Comparison of ENCODE assay signal across 24 cellular contexts in genomic region chr13:35892837-35893814, GRCh38.
"Had no signal": no experiment of that assay in that cellular context is flagged by ENCODE, and none has a peak within 500 bp of the region (broad histone marks: within the 10 kb centered on the region; RNA-seq: fewer than 3 reads in every experiment).

No MANE protein-coding gene starts in this region.

- H3K79me2 ChIP-seq: parathyroid adenoma had no signal

- H3K4me3 ChIP-seq: dorsolateral prefrontal cortex, gastrocnemius medialis, left lung, lower lobe of right lung, prostate gland, spleen, testis, tibial nerve, upper lobe of right lung, vagina had no signal

- H3K9me3 ChIP-seq: gastrocnemius medialis, left lung, lower lobe of right lung, prostate gland, spleen, testis, tibial nerve, upper lobe of right lung, vagina had no signal

- H3K4me1 ChIP-seq: gastrocnemius medialis, left lung, lower lobe of right lung, parathyroid adenoma, prostate gland, spleen, testis, upper lobe of right lung, vagina had no signal

- DNase-seq: cortex of kidney; dorsolateral prefrontal cortex; effector CD8-positive, alpha-beta T cell; gastrocnemius medialis; glutamatergic neuron; left lung; lower lobe of right lung; mesendoderm; naive thymus-derived CD4-positive, alpha-beta T cell; nephron progenitor cell; retina; spleen; stimulated activated CD4-positive, alpha-beta T cell treated with anti-CD3 and anti-CD28 coated beads, Interleukin-15, amount 100 ng/mL, for 24 hours; stimulated activated CD4-positive, alpha-beta T cell treated with anti-CD3 and anti-CD28 coated beads, Interleukin-1b, Interleukin-23, amount 100 ng/mL, for 48 hours; stimulated activated CD4-positive, alpha-beta T cell treated with anti-CD3 and anti-CD28 coated beads, Interleukin-4, amount 100 ng/mL, for 24 hours; stimulated activated naive CD8-positive, alpha-beta T cell treated with anti-CD3 and anti-CD28 coated beads, Interleukin-15, amount 100 ng/mL, for 72 hours; testis; upper lobe of right lung had no signal

- H3K9ac ChIP-seq: parathyroid adenoma had no signal

- H3K36me3 ChIP-seq: gastrocnemius medialis, left lung, lower lobe of right lung, prostate gland, spleen, tibial nerve, upper lobe of right lung, vagina had no signal

- H3K9me3 Mint-ChIP-seq: nephron progenitor cell; stimulated activated naive CD8-positive, alpha-beta T cell treated with anti-CD3 and anti-CD28 coated beads, Interleukin-15, amount 100 ng/mL, for 72 hours had no signal

- H2AFZ ChIP-seq: parathyroid adenoma had no signal

- H3K27ac Mint-ChIP-seq: naive thymus-derived CD4-positive, alpha-beta T cell; nephron progenitor cell; stimulated activated memory B cell treated with anti-CD40 and anti-IgM and Interleukin-4, amounts not matched to agents 10 μg/mL and 1 μg/mL and 100 μg/mL, for 72 hours; stimulated activated naive CD8-positive, alpha-beta T cell treated with anti-CD3 and anti-CD28 coated beads, Interleukin-15, amount 100 ng/mL, for 72 hours had no signal

- H3K4me1 Mint-ChIP-seq: naive thymus-derived CD4-positive, alpha-beta T cell; stimulated activated memory B cell treated with anti-CD40 and anti-IgM and Interleukin-4, amounts not matched to agents 10 μg/mL and 1 μg/mL and 100 μg/mL, for 72 hours; stimulated activated naive CD8-positive, alpha-beta T cell treated with anti-CD3 and anti-CD28 coated beads, Interleukin-15, amount 100 ng/mL, for 72 hours had no signal

- H3K36me3 Mint-ChIP-seq: naive thymus-derived CD4-positive, alpha-beta T cell; stimulated activated memory B cell treated with anti-CD40 and anti-IgM and Interleukin-4, amounts not matched to agents 10 μg/mL and 1 μg/mL and 100 μg/mL, for 72 hours had no signal

- H3K27ac ChIP-seq: gastrocnemius medialis, left lung, lower lobe of right lung, parathyroid adenoma, prostate gland, spleen, testis, tibial nerve, upper lobe of right lung, vagina had no signal

- H3K27me3 ChIP-seq: dorsolateral prefrontal cortex, gastrocnemius medialis, left lung, spleen, testis, tibial nerve, upper lobe of right lung, vagina had no signal

- ATAC-seq: gastrocnemius medialis; naive thymus-derived CD4-positive, alpha-beta T cell; sciatic nerve; stimulated activated memory B cell treated with anti-CD40 and anti-IgM and Interleukin-4, amounts not matched to agents 10 μg/mL and 1 μg/mL and 100 μg/mL, for 72 hours; stimulated activated naive CD8-positive, alpha-beta T cell treated with anti-CD3 and anti-CD28 coated beads, Interleukin-15, amount 100 ng/mL, for 72 hours; upper lobe of right lung had no signal

- H3K27me3 Mint-ChIP-seq: stimulated activated memory B cell treated with anti-CD40 and anti-IgM and Interleukin-4, amounts not matched to agents 10 μg/mL and 1 μg/mL and 100 μg/mL, for 72 hours; stimulated activated naive CD8-positive, alpha-beta T cell treated with anti-CD3 and anti-CD28 coated beads, Interleukin-15, amount 100 ng/mL, for 72 hours had no signal

- H3K4me3 Mint-ChIP-seq: naive thymus-derived CD4-positive, alpha-beta T cell; nephron progenitor cell; stimulated activated memory B cell treated with anti-CD40 and anti-IgM and Interleukin-4, amounts not matched to agents 10 μg/mL and 1 μg/mL and 100 μg/mL, for 72 hours; stimulated activated naive CD8-positive, alpha-beta T cell treated with anti-CD3 and anti-CD28 coated beads, Interleukin-15, amount 100 ng/mL, for 72 hours had no signal
